In genomic region chr17:74214642-74215331, GRCh38 we compare ENCODE assay signal across 13 cellular contexts. TPM values are rescaled to one million over a fixed set of nuclear protein-coding genes. Genes with fewer than 3 reads are reported as not detected.
DNase-seq lines count a peak whose midpoint lies in the region; ATAC-seq and TF ChIP-seq lines count a peak whose summit lies in the region.
"Had no signal": no experiment of that assay in that cellular context is flagged by ENCODE, and none has a peak within 500 bp of the region (broad histone marks: within the 10 kb centered on the region; RNA-seq: fewer than 3 reads in every experiment).

No MANE protein-coding gene starts in this region.

- CTCF ChIA-PET in T-cell (lab: Charles Lee), result interaction anchor here in 1 of 2 donors (0.6 kb wide), 2 partner anchors 8 to 12 kb away, joined by 3 to 6 read pairs; no protein-coding TSS in a partner anchor

- peaks cover 19% of the 10 kb centered on the region for H3K36me3 Mint-ChIP-seq in T-cell

- POLR2A ChIA-PET in T-cell (lab: Charles Lee), result no interaction called here

- no peak for TF ChIP-seq POLR2A in heart left ventricle (IDR thresholded peaks at IDR 0.05)

- H3K4me3 Mint-ChIP-seq in T-cell, result peak overlapping the region; percentile 80 to 95 (median 92)

- WGBS in heart left ventricle, 4 donors, result 20 to 54% (median 31%) methylated on average over 7 to 13 of the region's 13 CpGs

- peaks cover 0 to 78% (median 45%) of the 10 kb centered on the region in 12 donors for H3K4me1 ChIP-seq in heart left ventricle

- intact Hi-C loops in heart left ventricle (cut with DNase I), result loop anchor here in 9 of 10 donors (2.0 to 10.0 kb wide), 10 partner anchors 22 to 240 kb away; partner anchors contain the start of genes BTBD17 (in 4 of the 9) and GPR142 (in 2 of the 9)

- H3K9me3 Mint-ChIP-seq in T-cell, result no peaks in the 10 kb centered on the region

- H3K27me3 ChIP-seq in heart left ventricle, result no peaks in the 10 kb centered on the region

- H3K27ac ChIP-seq in heart left ventricle (peak overlapping the region; percentile 23 to 90 (median 84)), skin epidermis (peak overlapping the region in 7 of 21 experiments; percentile 12 to 80 (median 64))

- TF ChIP-seq CTCF in heart left ventricle (IDR thresholded peaks at IDR 0.05), result no peak

- no peaks in the 10 kb centered on the region for H3K27me3 Mint-ChIP-seq in T-cell

- DNase-seq in NCI-H82 (lab: John Stamatoyannopoulos, UW), result peak; percentile 57
- DNase-seq in NCI-H82 treated with DMSO at 0.1 percent for 48 hours (lab: John Stamatoyannopoulos, UW; ENCODE audit: unreplicated experiment), result no peak
- no peak for DNase-seq in T-cell
- peak in 4 of 5 donors; percentile 44 to 75 (median 63) for DNase-seq in heart left ventricle
- no peak for DNase-seq in stimulated activated CD4-positive, alpha-beta T cell treated with anti-CD3 and anti-CD28 coated beads, Interleukin-12 subunit alpha, Interleukin-12 subunit beta, amount 100 ng/mL, for 4 hours
- DNase-seq: esophagus squamous epithelium, lower lobe of right lung, MM.1S, trophoblast cell had no signal

- no peaks in the 10 kb centered on the region for H3K9me3 ChIP-seq in heart left ventricle
- H3K9me3 ChIP-seq: esophagus squamous epithelium, lower lobe of right lung had no signal

- peaks cover 0 to 16% (median 6%) of the 10 kb centered on the region in 9 donors for H3K36me3 ChIP-seq in heart left ventricle

- H3K27ac Mint-ChIP-seq in T-cell, result peak overlapping the region in 1 of 2 donors; percentile 64

- H3K4me1 Mint-ChIP-seq in T-cell, result peaks cover 43 to 59% (median 48%) of the 10 kb centered on the region in 3 donors

- H3K4me3 ChIP-seq in heart left ventricle, result peak overlapping the region; percentile 43 to 75 (median 64)
- H3K4me3 ChIP-seq in skin epidermis, result peak overlapping the region in 4 of 7 experiments; percentile 36 to 58 (median 48)

- no peak for ATAC-seq in T-cell (replicated peaks in 1 of 4)
- peak; percentile 47 to 72 (median 54) for ATAC-seq in heart left ventricle
- no peak for ATAC-seq in GM21825 (IDR thresholded peaks at IDR 0.05; ENCODE audit: unreplicated experiment)
- no peak for ATAC-seq in GM19455 (IDR thresholded peaks at IDR 0.05; ENCODE audit: unreplicated experiment)

RNA-seq across cellular contexts. Expression of gene TTYH2, which starts 1.4 kb away (rescaled TPM):
- total RNA-seq in T-cell (10 to 100 TPM; 10.0 to 21.7 (median 16.0) TPM), heart left ventricle (10 to 100 TPM; 17.3 to 34.6 (median 24.6) TPM)
- 10 to 100 TPM; 10.3 to 14.5 TPM for polyA plus RNA-seq in heart left ventricle

RNA-seq across cellular contexts. Expression of gene RPL38, which starts 11.3 kb away (rescaled TPM):
- total RNA-seq in T-cell, result 1,000 to 10,000 TPM; 1,569 to 1,786 (median 1,717) TPM
- total RNA-seq in heart left ventricle, result 100 to 1,000 TPM; 244 to 836 (median 739) TPM
- 1,000 to 10,000 TPM in 1 of 2 donors, 100 to 1,000 TPM in 1; 903 to 1,830 TPM for polyA plus RNA-seq in heart left ventricle

RNA-seq across cellular contexts. Expression of gene DNAI2, which starts 59.2 kb away (rescaled TPM):
- total RNA-seq in T-cell (1 to 10 TPM in 4 of 5 donors, under 1 TPM in 1; 0.80 to 5.3 (median 1.7) TPM), heart left ventricle (not detected)
- polyA plus RNA-seq in heart left ventricle, result not detected
- total RNA-seq: A172 had no signal

Comparison
In these comparisons a context has a peak if more than half of its experiments do, and no peak if none do; other contexts are left out.
1. DNase-seq: peak in NCI-H82 (single experiment) and heart left ventricle (4 of 5); none in NCI-H82 treated with DMSO at 0.1 percent for 48 hours (single experiment), T-cell (0 of 34) and stimulated activated CD4-positive, alpha-beta T cell treated with anti-CD3 and anti-CD28 coated beads, Interleukin-12 subunit alpha, Interleukin-12 subunit beta, amount 100 ng/mL, for 4 hours (single experiment).
2. ATAC-seq: peak in heart left ventricle (4 of 4); none in T-cell (0 of 4), GM21825 (single experiment) and GM19455 (single experiment).